Comparison of ENCODE assay signal across 1 cellular context in the genomic region with DNA sequence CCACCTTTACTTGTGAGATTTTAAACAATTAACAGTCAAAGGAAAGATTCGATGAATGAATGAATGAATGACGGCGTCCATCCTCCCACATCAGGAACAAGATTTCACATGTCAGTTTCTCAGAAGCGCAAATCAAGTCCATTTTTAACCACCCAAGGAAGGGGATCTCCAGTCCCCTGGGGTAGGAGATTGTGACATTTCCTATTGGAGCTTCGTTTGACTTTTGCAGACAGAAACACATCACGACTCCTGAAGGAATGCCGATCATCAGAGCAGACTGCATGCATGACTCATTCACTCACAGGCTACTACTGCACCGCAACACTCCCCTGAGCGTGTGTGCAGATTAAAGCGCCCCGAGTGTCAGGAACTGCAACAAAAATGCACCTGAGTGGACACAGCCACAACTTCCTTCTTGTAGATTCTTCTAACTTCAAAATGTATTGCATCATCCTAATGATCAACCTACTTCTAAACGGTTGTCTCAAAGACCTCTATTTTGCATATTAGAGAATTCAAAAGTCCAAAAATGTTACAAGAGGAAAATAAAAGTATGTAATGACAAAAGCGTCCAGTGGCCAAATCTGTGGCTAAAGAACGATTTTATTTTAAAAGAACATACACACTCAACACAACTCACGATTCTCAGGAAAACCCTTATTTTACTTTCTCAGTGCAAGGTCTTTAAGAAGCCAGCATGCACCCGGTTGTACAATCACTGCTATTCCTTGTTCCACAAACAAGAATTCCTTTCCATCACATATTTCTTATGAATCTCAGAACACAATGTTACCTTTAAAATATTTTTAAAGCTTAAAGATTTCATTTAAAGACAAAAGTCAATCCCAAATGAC.
TF ChIP-seq lines count a peak whose summit lies in the region.

No MANE protein-coding gene starts in this region.

TF ChIP-seq in HEK293, 187 proteins besides CTCF, POLR2A, EP300 and RAD21 (continued from another document):
- TF ChIP-seq, protein P1, sequence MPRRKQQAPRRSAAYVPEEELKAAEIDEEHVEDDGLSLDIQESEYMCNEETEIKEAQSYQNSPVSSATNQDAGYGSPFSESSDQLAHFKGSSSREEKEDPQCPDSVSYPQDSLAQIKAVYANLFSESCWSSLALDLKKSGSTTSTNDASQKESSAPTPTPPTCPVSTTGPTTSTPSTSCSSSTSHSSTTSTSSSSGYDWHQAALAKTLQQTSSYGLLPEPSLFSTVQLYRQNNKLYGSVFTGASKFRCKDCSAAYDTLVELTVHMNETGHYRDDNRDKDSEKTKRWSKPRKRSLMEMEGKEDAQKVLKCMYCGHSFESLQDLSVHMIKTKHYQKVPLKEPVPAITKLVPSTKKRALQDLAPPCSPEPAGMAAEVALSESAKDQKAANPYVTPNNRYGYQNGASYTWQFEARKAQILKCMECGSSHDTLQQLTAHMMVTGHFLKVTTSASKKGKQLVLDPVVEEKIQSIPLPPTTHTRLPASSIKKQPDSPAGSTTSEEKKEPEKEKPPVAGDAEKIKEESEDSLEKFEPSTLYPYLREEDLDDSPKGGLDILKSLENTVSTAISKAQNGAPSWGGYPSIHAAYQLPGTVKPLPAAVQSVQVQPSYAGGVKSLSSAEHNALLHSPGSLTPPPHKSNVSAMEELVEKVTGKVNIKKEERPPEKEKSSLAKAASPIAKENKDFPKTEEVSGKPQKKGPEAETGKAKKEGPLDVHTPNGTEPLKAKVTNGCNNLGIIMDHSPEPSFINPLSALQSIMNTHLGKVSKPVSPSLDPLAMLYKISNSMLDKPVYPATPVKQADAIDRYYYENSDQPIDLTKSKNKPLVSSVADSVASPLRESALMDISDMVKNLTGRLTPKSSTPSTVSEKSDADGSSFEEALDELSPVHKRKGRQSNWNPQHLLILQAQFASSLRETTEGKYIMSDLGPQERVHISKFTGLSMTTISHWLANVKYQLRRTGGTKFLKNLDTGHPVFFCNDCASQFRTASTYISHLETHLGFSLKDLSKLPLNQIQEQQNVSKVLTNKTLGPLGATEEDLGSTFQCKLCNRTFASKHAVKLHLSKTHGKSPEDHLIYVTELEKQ (tag by site-specific recombination; IDR thresholded peaks at IDR 0.05; ENCODE audit: borderline replicate concordance): peak; percentile 43; the same call in 1 of the 2 replicates
- TF ChIP-seq, protein P2, sequence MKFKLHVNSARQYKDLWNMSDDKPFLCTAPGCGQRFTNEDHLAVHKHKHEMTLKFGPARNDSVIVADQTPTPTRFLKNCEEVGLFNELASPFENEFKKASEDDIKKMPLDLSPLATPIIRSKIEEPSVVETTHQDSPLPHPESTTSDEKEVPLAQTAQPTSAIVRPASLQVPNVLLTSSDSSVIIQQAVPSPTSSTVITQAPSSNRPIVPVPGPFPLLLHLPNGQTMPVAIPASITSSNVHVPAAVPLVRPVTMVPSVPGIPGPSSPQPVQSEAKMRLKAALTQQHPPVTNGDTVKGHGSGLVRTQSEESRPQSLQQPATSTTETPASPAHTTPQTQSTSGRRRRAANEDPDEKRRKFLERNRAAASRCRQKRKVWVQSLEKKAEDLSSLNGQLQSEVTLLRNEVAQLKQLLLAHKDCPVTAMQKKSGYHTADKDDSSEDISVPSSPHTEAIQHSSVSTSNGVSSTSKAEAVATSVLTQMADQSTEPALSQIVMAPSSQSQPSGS (tag by site-specific recombination; IDR thresholded peaks at IDR 0.05; ENCODE audit: low read depth): 0 out of 2 replicates have a peak, but pooled peaks have one; percentile 41
- TF ChIP-seq REPIN1 (tag by site-specific recombination; IDR thresholded peaks at IDR 0.05; ENCODE audit: low read depth) (no peak), ZBTB17 (tag by site-specific recombination; IDR thresholded peaks at IDR 0.05) (peak; percentile 97), ZNF660 (tag by site-specific recombination; IDR thresholded peaks at IDR 0.05) (peak; percentile 69), ZEB2 (tag by site-specific recombination; IDR thresholded peaks at IDR 0.05) (0 out of 2 replicates have a peak, but pooled peaks have one; percentile 31), KLF16 (tag by site-specific recombination; IDR thresholded peaks at IDR 0.05) (no peak), ZNF600 (tag by site-specific recombination; IDR thresholded peaks at IDR 0.05) (peak; percentile 66; the same call in 1 of the 2 replicates), ZNF24 (tag by site-specific recombination; IDR thresholded peaks at IDR 0.05) (peak; percentile 33; the same call in 1 of the 2 replicates), IKZF3 (tag by site-specific recombination; IDR thresholded peaks at IDR 0.05) (no peak), ZNF394 (tag by site-specific recombination; IDR thresholded peaks at IDR 0.05; ENCODE audit: borderline replicate concordance) (0 out of 2 replicates have a peak, but pooled peaks have one; percentile 19), SP7 (tag by site-specific recombination; IDR thresholded peaks at IDR 0.05) (peak; percentile 36; the same call in 1 of the 2 replicates)
- TF ChIP-seq, protein P3, sequence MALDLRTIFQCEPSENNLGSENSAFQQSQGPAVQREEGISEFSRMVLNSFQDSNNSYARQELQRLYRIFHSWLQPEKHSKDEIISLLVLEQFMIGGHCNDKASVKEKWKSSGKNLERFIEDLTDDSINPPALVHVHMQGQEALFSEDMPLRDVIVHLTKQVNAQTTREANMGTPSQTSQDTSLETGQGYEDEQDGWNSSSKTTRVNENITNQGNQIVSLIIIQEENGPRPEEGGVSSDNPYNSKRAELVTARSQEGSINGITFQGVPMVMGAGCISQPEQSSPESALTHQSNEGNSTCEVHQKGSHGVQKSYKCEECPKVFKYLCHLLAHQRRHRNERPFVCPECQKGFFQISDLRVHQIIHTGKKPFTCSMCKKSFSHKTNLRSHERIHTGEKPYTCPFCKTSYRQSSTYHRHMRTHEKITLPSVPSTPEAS (tag by site-specific recombination; IDR thresholded peaks at IDR 0.05): peak; percentile 44; the same call in 1 of the 2 replicates
